In the genomic region with DNA sequence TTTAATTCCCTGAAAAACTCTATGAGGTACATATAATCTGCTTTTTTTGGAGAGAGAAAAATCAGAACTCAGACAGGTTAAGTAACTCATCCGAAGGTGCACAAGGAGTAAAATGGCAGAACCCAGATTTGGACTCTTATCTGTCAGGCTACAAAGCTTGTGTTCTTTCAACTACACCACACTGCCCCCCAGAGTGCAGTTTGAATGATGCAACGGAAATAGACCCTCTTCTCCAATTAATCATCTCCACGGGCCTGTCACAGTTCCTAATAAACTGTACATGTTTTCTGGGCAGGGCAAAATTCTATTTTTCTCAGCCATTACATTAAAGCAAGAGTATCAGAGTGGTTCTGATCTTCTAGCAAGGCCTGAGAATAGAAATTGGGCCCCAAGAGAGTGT, we compare ENCODE assay signal across 9 cellular contexts. TPM values are rescaled to one million over a fixed set of nuclear protein-coding genes. Genes with fewer than 3 reads are reported as not detected.
DNase-seq lines count a peak whose midpoint lies in the region; ATAC-seq and TF ChIP-seq lines count a peak whose summit lies in the region.
"Had no signal": no experiment of that assay in that cellular context is flagged by ENCODE, and none has a peak within 500 bp of the region (broad histone marks: within the 10 kb centered on the region; RNA-seq: fewer than 3 reads in every experiment).

No MANE protein-coding gene starts in this region.

- TF ChIP-seq POLR2A in thyroid gland (IDR thresholded peaks at IDR 0.05) = no peak

- H3K9me3 Mint-ChIP-seq in chondrocyte (ENCODE audit: low read depth) = no peaks in the 10 kb centered on the region

- no peaks in the 10 kb centered on the region for H3K9me3 ChIP-seq in thyroid gland
- H3K9me3 ChIP-seq: pancreas had no signal

- H3K4me3 Mint-ChIP-seq in chondrocyte (ENCODE audit: unreplicated experiment) = no peak overlapping the region

- no peak overlapping the region for H3K27ac ChIP-seq in thyroid gland
- H3K27ac ChIP-seq: pancreas had no signal

- no peaks in the 10 kb centered on the region for H3K27me3 ChIP-seq in thyroid gland

- DNase-seq in left ventricle myocardium superior (peak; percentile 13), Right ventricle myocardium superior (no peak), NCI-H460 (ENCODE audit: extremely low read depth, low read depth) (peak; percentile 15), chondrocyte (ENCODE audit: low spot score) (no peak), thyroid gland (peak; percentile 2), NK-92 (lab: John Stamatoyannopoulos, UW; ENCODE audit: unreplicated experiment) (no peak)
- no peak for DNase-seq in activated CD8-positive, alpha-beta memory T cell treated with anti-CD3 and anti-CD28 coated beads, Interleukin-2, amount 50 U/mL, for 48 hours
- DNase-seq: pancreas had no signal

- intact Hi-C loops in left ventricle myocardium superior (cut with micrococcal nuclease) (loop anchor here (10.0 kb wide), 1 partner anchor 182 kb away; no protein-coding TSS in a partner anchor), Right ventricle myocardium superior (cut with DNase I) (loop anchor here (10.0 kb wide), 1 partner anchor 992 kb away; no protein-coding TSS in a partner anchor), thyroid gland (cut with DNase I) (no loop called here)

- peaks cover 6% of the 10 kb centered on the region for H3K27me3 Mint-ChIP-seq in chondrocyte (ENCODE audit: low read depth)

- WGBS in thyroid gland, 2 donors = 36 to 39% methylated on average over 3 of the region's 3 CpGs

- H3K27ac Mint-ChIP-seq in chondrocyte (ENCODE audit: unreplicated experiment) = no peak overlapping the region

- H3K36me3 Mint-ChIP-seq in chondrocyte (ENCODE audit: low read depth) = no peaks in the 10 kb centered on the region

- ATAC-seq in left ventricle myocardium superior = no peak
- ATAC-seq in Right ventricle myocardium superior (ENCODE audit: poor library complexity) = no peak
- ATAC-seq in HG03108 (IDR thresholded peaks at IDR 0.05; ENCODE audit: unreplicated experiment) = peak; percentile 63

- TF ChIP-seq CTCF in chondrocyte (IDR thresholded peaks at IDR 0.05) (peak; percentile 49), thyroid gland (IDR thresholded peaks at IDR 0.05) (peak in 1 of 6 experiments; percentile 4)

- H3K4me1 Mint-ChIP-seq in chondrocyte (ENCODE audit: low read depth) = no peaks in the 10 kb centered on the region

- no peaks in the 10 kb centered on the region for H3K4me1 ChIP-seq in thyroid gland
- H3K4me1 ChIP-seq: pancreas had no signal

- H3K4me3 ChIP-seq in thyroid gland (replicated peaks in 1 of 3) = no peak overlapping the region
- H3K4me3 ChIP-seq: pancreas had no signal

- H3K36me3 ChIP-seq in thyroid gland = no peaks in the 10 kb centered on the region
- H3K36me3 ChIP-seq: pancreas had no signal

RNA-seq across cellular contexts. Expression of gene DCX, which starts 35.3 kb away (rescaled TPM):
- not detected for total RNA-seq in left ventricle myocardium superior
- total RNA-seq in Right ventricle myocardium superior = not detected
- not detected in 2 replicates for total RNA-seq in NCI-H460 (2014; rRNA removed; shearing (Covaris generic))
- polyA plus RNA-seq in NCI-H460 (2014; cell fraction: nucleus; rRNA removed) = not detected in 2 replicates
- total RNA-seq in chondrocyte = not detected in 3 replicates
- total RNA-seq in thyroid gland = not detected

Comparison
In these comparisons a context has a peak if more than half of its experiments do, and no peak if none do; other contexts are left out.
1. DNase-seq: peak in left ventricle myocardium superior (single experiment), NCI-H460 (single experiment) and thyroid gland (2 of 2); none in Right ventricle myocardium superior (single experiment), chondrocyte (single experiment), NK-92 (single experiment) and activated CD8-positive, alpha-beta memory T cell treated with anti-CD3 and anti-CD28 coated beads, Interleukin-2, amount 50 U/mL, for 48 hours (single experiment).